Comparison of ENCODE assay signal across 18 cellular contexts in genomic region chr1:174659823-174660222, GRCh38.
DNase-seq lines count a peak whose midpoint lies in the region; ATAC-seq and TF ChIP-seq lines count a peak whose summit lies in the region.
"Had no signal": no experiment of that assay in that cellular context is flagged by ENCODE, and none has a peak within 500 bp of the region (broad histone marks: within the 10 kb centered on the region; RNA-seq: fewer than 3 reads in every experiment).

No MANE protein-coding gene starts in this region.

- no peaks in the 10 kb centered on the region for H3K79me2 ChIP-seq in osteoblast (ENCODE audit: insufficient read depth, low read length)

- no peak overlapping the region for H3K4me3 ChIP-seq in HEK293 (ENCODE audit: low read depth, low read length)
- no peak overlapping the region for H3K4me3 ChIP-seq in fibroblast of the aortic adventitia (ENCODE audit: low read depth, low read length)
- H3K4me3 ChIP-seq in osteoblast (ENCODE audit: insufficient read depth, low read length), result no peak overlapping the region
- H3K4me3 ChIP-seq: dorsolateral prefrontal cortex, K562, spleen, tibial artery had no signal

- no peaks in the 10 kb centered on the region for H3K4me1 ChIP-seq in HEK293 (ENCODE audit: control insufficient read depth, insufficient read depth, low read length)
- peaks cover 5% of the 10 kb centered on the region for H3K4me1 ChIP-seq in osteoblast (ENCODE audit: insufficient read depth, low read length)
- H3K4me1 ChIP-seq: spleen, tibial artery had no signal

- ATAC-seq in GM21447 (IDR thresholded peaks at IDR 0.05; ENCODE audit: unreplicated experiment), result no peak
- ATAC-seq: activated CD8-positive, alpha-beta memory T cell treated with anti-CD3 and anti-CD28 coated beads, Interleukin-2, amount 10 ng/mL, durations not matched to agents 7 days and 5 days; CD8-positive, alpha-beta T cell; K562 had no signal

- no peaks in the 10 kb centered on the region for H4K20me1 ChIP-seq in osteoblast (ENCODE audit: insufficient read depth, low read length)

- no peak for TF ChIP-seq CTCF in HEK293 (tag by site-specific recombination; IDR thresholded peaks at IDR 0.05)
- peak; percentile 3 for TF ChIP-seq CTCF in fibroblast of the aortic adventitia (IDR thresholded peaks at IDR 0.05; ENCODE audit: insufficient read depth, low read length)
- TF ChIP-seq CTCF in osteoblast (IDR thresholded peaks at IDR 0.05; ENCODE audit: extremely low read depth, low read depth, low read length), result no peak

- H3K27ac ChIP-seq in HEK293 (ENCODE audit: extremely low read depth, low read depth, low read length) (no peak overlapping the region), angular gyrus (ENCODE audit: low read depth, low read length) (peak overlapping the region; percentile 4), osteoblast (ENCODE audit: low read depth, low read length) (no peak overlapping the region)
- H3K27ac ChIP-seq: spleen, tibial artery had no signal

- H3K9me3 ChIP-seq in HEK293 (ENCODE audit: control insufficient read depth, insufficient read depth, low read depth, low read length), result no peaks in the 10 kb centered on the region
- H3K9me3 ChIP-seq in osteoblast (ENCODE audit: low read depth, low read length), result no peaks in the 10 kb centered on the region

- no peak overlapping the region for H3K4me2 ChIP-seq in osteoblast (ENCODE audit: insufficient read depth, low read length)

- POLR2A ChIA-PET in HEK293 (lab: Yijun Ruan, JAX), result no interaction called here

- H3K27me3 ChIP-seq in osteoblast (ENCODE audit: insufficient read depth, low read length), result no peaks in the 10 kb centered on the region
- H3K27me3 ChIP-seq: dorsolateral prefrontal cortex, spleen, tibial artery had no signal

- CTCF ChIA-PET in HEK293 (lab: Yijun Ruan, JAX), result no interaction called here

- H3K36me3 ChIP-seq in HEK293 (ENCODE audit: control insufficient read depth in 2 of 2, insufficient read depth in 1 of 2, low read length in 2 of 2) (no peaks in the 10 kb centered on the region), osteoblast (ENCODE audit: insufficient read depth, low read length) (no peaks in the 10 kb centered on the region)
- H3K36me3 ChIP-seq: tibial artery had no signal

- peak; percentile 30 for DNase-seq in fibroblast of the aortic adventitia (ENCODE audit: low read depth)
- peak; percentile 73 for DNase-seq in osteoblast (ENCODE audit: insufficient read length, low spot score, missing footprints)
- DNase-seq in SW480 (ENCODE audit: low spot score), result no peak
- DNase-seq in NCI-H187 treated with DMSO at 0.1 percent for 48 hours (lab: John Stamatoyannopoulos, UW), result no peak
- DNase-seq in activated CD8-positive, alpha-beta memory T cell treated with anti-CD3 and anti-CD28 coated beads, Interleukin-2, amount 50 U/mL, for 48 hours, result no peak
- DNase-seq: activated CD8-positive, alpha-beta memory T cell treated with anti-CD3 and anti-CD28 coated beads, Interleukin-2, amount 10 ng/mL, durations not matched to agents 7 days and 5 days; activated naive CD4-positive, alpha-beta T cell treated with anti-CD3 and anti-CD28 coated beads, Interleukin-2, amount 50 U/mL, for 16 hours; CD8-positive, alpha-beta T cell; dorsolateral prefrontal cortex; NCI-H1930; NCI-H69; SIG-M5; spleen; tibial artery had no signal

- H2AFZ ChIP-seq in osteoblast (ENCODE audit: low read length), result no peak overlapping the region

TF ChIP-seq in HEK293, 187 proteins besides CTCF, POLR2A, EP300 and RAD21:
- TF ChIP-seq ZBTB10 (tag by site-specific recombination; IDR thresholded peaks at IDR 0.05), result no peak
- no peak for TF ChIP-seq PRDM4 (tag by site-specific recombination; IDR thresholded peaks at IDR 0.05)
- TF ChIP-seq PRDM10 (tag by site-specific recombination; IDR thresholded peaks at IDR 0.05), result no peak
- TF ChIP-seq ZNF555 (tag by site-specific recombination; conservative IDR thresholded peaks at IDR 0.05), result no peak
- no peak for TF ChIP-seq ZNF112 (tag by site-specific recombination; IDR thresholded peaks at IDR 0.05)
- peak; percentile 52; the same call in 1 of the 2 replicates for TF ChIP-seq SCRT1 (tag by site-specific recombination; IDR thresholded peaks at IDR 0.05; ENCODE audit: borderline replicate concordance)
- TF ChIP-seq ZNF121 (tag by site-specific recombination; IDR thresholded peaks at IDR 0.05), result no peak
- peak; percentile 67 for TF ChIP-seq SCRT2 (tag by site-specific recombination; IDR thresholded peaks at IDR 0.05)
- no peak for TF ChIP-seq ZBTB20 (tag by site-specific recombination; IDR thresholded peaks at IDR 0.05)
- TF ChIP-seq ZNF549 (tag by site-specific recombination; IDR thresholded peaks at IDR 0.05), result no peak
- TF ChIP-seq ZNF292 (tag by site-specific recombination; IDR thresholded peaks at IDR 0.05; ENCODE audit: borderline replicate concordance, low read depth), result no peak
TF ChIP-seq in HEK293: peak in this region for 2.

Comparison
In these comparisons a context has a peak if more than half of its experiments do, and no peak if none do; other contexts are left out.
1. DNase-seq: peak in fibroblast of the aortic adventitia (single experiment) and osteoblast (single experiment); none in SW480 (single experiment), NCI-H187 treated with DMSO at 0.1 percent for 48 hours (single experiment) and activated CD8-positive, alpha-beta memory T cell treated with anti-CD3 and anti-CD28 coated beads, Interleukin-2, amount 50 U/mL, for 48 hours (single experiment).